ENCODE assay signal across 11 cellular contexts in genomic region chr3:171541647-171542046, GRCh38.
"Had no signal": no experiment of that assay in that cellular context is flagged by ENCODE, and none has a peak within 500 bp of the region (broad histone marks: within the 10 kb centered on the region; RNA-seq: fewer than 3 reads in every experiment).

No MANE protein-coding gene starts in this region.

- H3K36me3 ChIP-seq: HAP-1 had no signal

- H3K27ac ChIP-seq: GM23248 had no signal

- H2AFZ ChIP-seq: GM23248, GM23338 had no signal

- H3K9ac ChIP-seq: GM23248 had no signal

- ATAC-seq: GM23338, HCT116 had no signal

- H3K9me3 ChIP-seq: HAP-1 had no signal

- H3K4me3 ChIP-seq: GM23248, GM23338, HAP-1 had no signal

- H3K4me1 ChIP-seq: HAP-1 had no signal

- DNase-seq: GM23248, GOT3, H7, H9, HCEC 1CT, HFFc6 had no signal

- FAIRE-seq: H1, H54 had no signal

- H3K4me2 ChIP-seq: GM23338 had no signal
